Comparison of ENCODE assay signal across 27 cellular contexts in the genomic region with DNA sequence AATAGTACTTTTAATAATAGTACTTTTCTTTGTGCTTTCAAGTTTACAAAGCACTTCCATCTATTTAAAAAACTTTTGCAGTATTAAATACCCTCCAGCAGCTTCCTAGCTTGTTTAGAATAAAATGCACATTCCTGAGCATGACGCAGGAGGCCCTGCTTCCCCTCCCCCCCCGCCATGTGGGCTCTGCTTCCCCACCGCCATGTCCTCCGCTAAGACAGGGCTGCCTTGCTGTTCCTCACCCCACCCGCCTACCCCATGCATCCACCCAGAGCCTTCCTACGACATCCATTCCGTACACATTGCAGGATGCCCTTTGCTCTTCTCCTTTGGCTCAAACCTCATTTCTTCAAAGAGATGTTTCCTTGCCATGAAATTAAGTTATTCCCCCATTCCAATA.
"Had no signal": no experiment of that assay in that cellular context is flagged by ENCODE, and none has a peak within 500 bp of the region (broad histone marks: within the 10 kb centered on the region; RNA-seq: fewer than 3 reads in every experiment).

No MANE protein-coding gene starts in this region.

- H3K27me3 ChIP-seq: right atrium auricular region, testis had no signal

- ATAC-seq: left colon; left lung; lower lobe of right lung; naive thymus-derived CD8-positive, alpha-beta T cell; sciatic nerve; stimulated activated naive B cell treated with anti-CD40 and anti-IgM and Interleukin-4, amounts not matched to agents 10 μg/mL and 1 μg/mL and 100 μg/mL, for 72 hours; stimulated activated naive CD8-positive, alpha-beta T cell treated with anti-CD3 and anti-CD28 coated beads, Interleukin-15, Interleukin-2, amounts not matched to agents 100 U/mL and 50 U/mL, for 24 hours; upper lobe of right lung had no signal

- DNase-seq: hippocampal formation; kidney; left colon; left lung; lower lobe of right lung; mammary epithelial cell; mesenchymal stem cell; naive thymus-derived CD8-positive, alpha-beta T cell; occipital lobe; stimulated activated CD4-positive, alpha-beta T cell treated with anti-CD3 and anti-CD28 coated beads, Interleukin-12 subunit alpha, Interleukin-12 subunit beta, amount 100 ng/mL, for 4 hours; stimulated activated CD4-positive, alpha-beta T cell treated with anti-CD3 and anti-CD28 coated beads, Interleukin-15, amount 100 ng/mL, for 24 hours; stimulated activated CD4-positive, alpha-beta T cell treated with anti-CD3 and anti-CD28 coated beads, Interleukin-2, amount 100 ng/mL, for 24 hours; stimulated activated CD4-positive, alpha-beta T cell treated with anti-CD3 and anti-CD28 coated beads, Interleukin-4, amount 100 ng/mL, for 1 hour; stimulated activated naive B cell treated with anti-CD40 and anti-IgM and Interleukin-4, amounts not matched to agents 10 μg/mL and 1 μg/mL and 100 μg/mL, for 72 hours; stimulated activated naive CD8-positive, alpha-beta T cell treated with anti-CD3 and anti-CD28 coated beads, Interleukin-15, Interleukin-2, amounts not matched to agents 100 U/mL and 50 U/mL, for 24 hours; stomach; testis; thyroid gland; transverse colon; upper lobe of right lung had no signal

- H3K27ac ChIP-seq: left lung, lower lobe of right lung, neutrophil, parathyroid adenoma, right atrium auricular region, skin epidermis, stomach, testis, thyroid gland, transverse colon, upper lobe of right lung had no signal

- H3K9ac ChIP-seq: parathyroid adenoma had no signal

- H3K4me3 ChIP-seq: left lung, lower lobe of right lung, right atrium auricular region, skin epidermis, stomach, testis, thyroid gland, transverse colon, upper lobe of right lung had no signal

- H3K4me1 ChIP-seq: left lung, lower lobe of right lung, right atrium auricular region, thyroid gland, transverse colon, upper lobe of right lung had no signal

- H2AFZ ChIP-seq: parathyroid adenoma had no signal

- H3K4me1 Mint-ChIP-seq: naive thymus-derived CD8-positive, alpha-beta T cell; stimulated activated naive B cell treated with anti-CD40 and anti-IgM and Interleukin-4, amounts not matched to agents 10 μg/mL and 1 μg/mL and 100 μg/mL, for 72 hours had no signal

- H3K36me3 Mint-ChIP-seq: stimulated activated naive B cell treated with anti-CD40 and anti-IgM and Interleukin-4, amounts not matched to agents 10 μg/mL and 1 μg/mL and 100 μg/mL, for 72 hours had no signal

- H3K9me3 ChIP-seq: left lung, lower lobe of right lung, neutrophil, right atrium auricular region, stomach, testis, thyroid gland, transverse colon, upper lobe of right lung had no signal

- H3K4me3 Mint-ChIP-seq: naive thymus-derived CD8-positive, alpha-beta T cell; nephron; neural crest cell; stimulated activated naive B cell treated with anti-CD40 and anti-IgM and Interleukin-4, amounts not matched to agents 10 μg/mL and 1 μg/mL and 100 μg/mL, for 72 hours had no signal

- H3K27ac Mint-ChIP-seq: naive thymus-derived CD8-positive, alpha-beta T cell; nephron; stimulated activated naive B cell treated with anti-CD40 and anti-IgM and Interleukin-4, amounts not matched to agents 10 μg/mL and 1 μg/mL and 100 μg/mL, for 72 hours had no signal

- H3K36me3 ChIP-seq: left lung, lower lobe of right lung, neutrophil, right atrium auricular region, stomach, thyroid gland, transverse colon, upper lobe of right lung had no signal
